Comparison of ENCODE assay signal across 8 cellular contexts in the genomic region with DNA sequence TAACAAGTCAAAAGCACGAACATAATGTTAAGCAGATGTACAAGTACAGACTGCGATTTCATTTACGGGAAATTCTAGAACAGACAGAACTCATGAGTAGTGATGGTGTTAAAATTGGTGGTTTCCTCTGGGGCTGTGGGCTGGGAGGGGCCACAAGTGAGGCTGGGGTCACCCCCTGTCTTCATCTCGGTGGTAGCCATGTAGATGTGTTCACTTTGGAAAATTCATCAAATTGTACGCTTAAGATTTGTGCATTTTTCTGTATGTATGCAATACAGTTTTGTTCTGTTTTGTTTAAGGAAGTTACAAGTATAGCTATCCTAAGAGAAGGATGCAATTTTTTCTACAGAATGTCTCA. TPM values are rescaled to one million over a fixed set of nuclear protein-coding genes. Genes with fewer than 3 reads are reported as not detected.
A peak's percentile ranks its signal among the peaks of the same experiment; 100 is the strongest.
DNase-seq lines count a peak whose midpoint lies in the region; ATAC-seq lines count a peak whose summit lies in the region.

No MANE protein-coding gene starts in this region.

- peaks cover 22% of the 10 kb centered on the region for H3K4me1 ChIP-seq in CD4-positive, CD25-positive, alpha-beta regulatory T cell (ENCODE audit: control insufficient read depth, insufficient read depth, low read length, poor library complexity, severe bottlenecking)

- no peaks in the 10 kb centered on the region for H3K27me3 ChIP-seq in CD4-positive, CD25-positive, alpha-beta regulatory T cell (ENCODE audit: control insufficient read depth, insufficient read depth, low read length)

- H3K9me3 Mint-ChIP-seq in CD4-positive, CD25-positive, alpha-beta regulatory T cell, result no peaks in the 10 kb centered on the region
- no peaks in the 10 kb centered on the region for H3K9me3 Mint-ChIP-seq in central memory CD8-positive, alpha-beta T cell
- H3K9me3 Mint-ChIP-seq in naive B cell, result no peaks in the 10 kb centered on the region

- intact Hi-C loops in head of caudate nucleus (cut with DNase I), result no loop called here

- no peak for DNase-seq in CD4-positive, CD25-positive, alpha-beta regulatory T cell
- DNase-seq in central memory CD8-positive, alpha-beta T cell (ENCODE audit: low spot score in 2 of 2), result no peak
- no peak for DNase-seq in naive B cell
- no peak for DNase-seq in DMS114 treated with DMSO at 0.1 percent for 48 hours (lab: John Stamatoyannopoulos, UW; ENCODE audit: unreplicated experiment)
- DNase-seq in HCEC 1CT, result no peak
- DNase-seq in head of caudate nucleus, result no peak

- ATAC-seq in CD4-positive, CD25-positive, alpha-beta regulatory T cell (ENCODE audit: low read depth in 2 of 2), result peak in 1 of 2 donors; percentile 18
- ATAC-seq in HG03342 (IDR thresholded peaks at IDR 0.05; ENCODE audit: unreplicated experiment), result peak; percentile 5
- peak; percentile 27 for ATAC-seq in central memory CD8-positive, alpha-beta T cell (replicated peaks; ENCODE audit: extremely low read depth, poor library complexity, severe bottlenecking)
- peak; percentile 16 to 18 for ATAC-seq in naive B cell (ENCODE audit: low read depth in 2 of 2)
- no peak for ATAC-seq in GM19328 (IDR thresholded peaks at IDR 0.05; ENCODE audit: unreplicated experiment)

- peak overlapping the region; percentile 96 to 97 (median 96) for H3K27ac Mint-ChIP-seq in CD4-positive, CD25-positive, alpha-beta regulatory T cell
- H3K27ac Mint-ChIP-seq in central memory CD8-positive, alpha-beta T cell (ENCODE audit: low read depth), result peak overlapping the region; percentile 94
- peak overlapping the region; percentile 94 to 99 (median 96) for H3K27ac Mint-ChIP-seq in naive B cell

- no peaks in the 10 kb centered on the region for H3K27me3 Mint-ChIP-seq in CD4-positive, CD25-positive, alpha-beta regulatory T cell
- no peaks in the 10 kb centered on the region for H3K27me3 Mint-ChIP-seq in central memory CD8-positive, alpha-beta T cell
- peaks cover 0 to 8% (median under 1%) of the 10 kb centered on the region in 3 donors for H3K27me3 Mint-ChIP-seq in naive B cell

- peaks cover 18 to 43% (median 32%) of the 10 kb centered on the region in 4 donors for H3K4me1 Mint-ChIP-seq in CD4-positive, CD25-positive, alpha-beta regulatory T cell
- peaks cover 40% of the 10 kb centered on the region for H3K4me1 Mint-ChIP-seq in central memory CD8-positive, alpha-beta T cell
- peaks cover 26 to 36% (median 28%) of the 10 kb centered on the region in 3 donors for H3K4me1 Mint-ChIP-seq in naive B cell

- H3K9me3 ChIP-seq in CD4-positive, CD25-positive, alpha-beta regulatory T cell (ENCODE audit: control insufficient read depth in 2 of 2, low read length in 2 of 2), result no peaks in the 10 kb centered on the region

- H3K4me3 Mint-ChIP-seq in CD4-positive, CD25-positive, alpha-beta regulatory T cell, result peak overlapping the region; percentile 92 to 95 (median 94)
- peak overlapping the region; percentile 91 for H3K4me3 Mint-ChIP-seq in central memory CD8-positive, alpha-beta T cell
- peak overlapping the region; percentile 91 to 99 (median 96) for H3K4me3 Mint-ChIP-seq in naive B cell

- peaks cover 9% of the 10 kb centered on the region for H3K36me3 Mint-ChIP-seq in CD4-positive, CD25-positive, alpha-beta regulatory T cell
- peaks cover 18% of the 10 kb centered on the region for H3K36me3 Mint-ChIP-seq in central memory CD8-positive, alpha-beta T cell (ENCODE audit: insufficient read depth)
- H3K36me3 Mint-ChIP-seq in naive B cell, result peaks cover under 1 to 4% of the 10 kb centered on the region in 2 donors

- H3K36me3 ChIP-seq in CD4-positive, CD25-positive, alpha-beta regulatory T cell (ENCODE audit: control insufficient read depth, insufficient read depth, low read length), result peaks cover 11% of the 10 kb centered on the region

- peak overlapping the region; percentile 97 for H3K4me3 ChIP-seq in CD4-positive, CD25-positive, alpha-beta regulatory T cell (ENCODE audit: low read depth, low read length)

- H3K27ac ChIP-seq in CD4-positive, CD25-positive, alpha-beta regulatory T cell (ENCODE audit: insufficient read depth, low read length, poor library complexity, severe bottlenecking), result peak overlapping the region; percentile 84

RNA-seq across cellular contexts. Expression of a gene that starts 0.5 kb away (rescaled TPM):
- total RNA-seq in CD4-positive, CD25-positive, alpha-beta regulatory T cell, result 94.0 TPM
- polyA plus RNA-seq in CD4-positive, CD25-positive, alpha-beta regulatory T cell, result 10 to 100 TPM; 39.3 to 44.9 (median 42.6) TPM
- polyA plus RNA-seq in naive B cell (ENCODE audit: low read depth in 6 of 6), result 10 to 100 TPM; 35.1 to 70.0 (median 42.1) TPM

RNA-seq across cellular contexts. Expression of a gene that starts 44.4 kb away (rescaled TPM):
- total RNA-seq in CD4-positive, CD25-positive, alpha-beta regulatory T cell, result 64.4 TPM
- 10 to 100 TPM; 14.3 to 21.9 (median 17.7) TPM for polyA plus RNA-seq in CD4-positive, CD25-positive, alpha-beta regulatory T cell
- polyA plus RNA-seq in naive B cell (ENCODE audit: low read depth in 6 of 6), result 10 to 100 TPM in 5 of 6 donors, 1 to 10 TPM in 1; 7.4 to 25.4 (median 15.5) TPM
